Comparison of ENCODE assay signal across 1 cellular context in the genomic region with DNA sequence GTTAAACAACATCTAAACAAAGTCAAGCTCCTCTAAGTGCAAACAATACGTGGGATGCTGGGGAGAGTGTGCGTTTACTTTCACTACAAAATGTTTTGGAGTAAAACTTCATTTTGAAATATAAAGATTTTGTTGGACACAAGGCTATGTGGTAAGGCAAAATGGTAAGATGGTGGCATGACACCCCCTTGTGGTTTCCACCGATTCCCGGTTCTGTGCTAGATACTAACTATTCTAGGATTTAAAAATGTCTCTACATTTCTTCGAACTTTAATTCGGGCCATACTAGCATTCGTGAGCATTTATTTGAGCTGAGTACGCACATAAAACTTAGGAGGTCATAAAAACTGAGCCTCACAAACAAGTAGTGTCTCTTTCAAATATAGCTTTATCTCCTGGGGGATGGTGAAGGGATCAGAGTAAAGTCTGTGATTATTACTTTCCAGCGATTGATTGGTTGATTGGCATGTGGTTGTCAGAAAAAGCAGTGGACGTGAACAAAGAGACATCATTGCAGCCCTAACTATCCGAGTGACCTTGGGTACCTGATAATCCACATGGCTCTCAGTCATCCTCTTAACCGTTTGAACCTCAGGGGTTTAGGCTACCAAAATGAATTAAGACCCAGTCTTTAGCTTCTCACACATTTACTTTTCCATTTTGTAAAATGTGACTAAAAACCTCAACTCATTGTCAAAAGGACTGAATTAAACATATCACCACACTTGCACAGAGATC.
TF ChIP-seq lines count a peak whose summit lies in the region.

No MANE protein-coding gene starts in this region.

TF ChIP-seq in K562, 482 proteins besides CTCF, POLR2A, EP300 and RAD21 (continued from another document):
- TF ChIP-seq KDM1A (IDR thresholded peaks at IDR 0.05): peak in 1 of 2 experiments; percentile 13; a peak in 1 of 4 replicates
- TF ChIP-seq, protein P1, sequence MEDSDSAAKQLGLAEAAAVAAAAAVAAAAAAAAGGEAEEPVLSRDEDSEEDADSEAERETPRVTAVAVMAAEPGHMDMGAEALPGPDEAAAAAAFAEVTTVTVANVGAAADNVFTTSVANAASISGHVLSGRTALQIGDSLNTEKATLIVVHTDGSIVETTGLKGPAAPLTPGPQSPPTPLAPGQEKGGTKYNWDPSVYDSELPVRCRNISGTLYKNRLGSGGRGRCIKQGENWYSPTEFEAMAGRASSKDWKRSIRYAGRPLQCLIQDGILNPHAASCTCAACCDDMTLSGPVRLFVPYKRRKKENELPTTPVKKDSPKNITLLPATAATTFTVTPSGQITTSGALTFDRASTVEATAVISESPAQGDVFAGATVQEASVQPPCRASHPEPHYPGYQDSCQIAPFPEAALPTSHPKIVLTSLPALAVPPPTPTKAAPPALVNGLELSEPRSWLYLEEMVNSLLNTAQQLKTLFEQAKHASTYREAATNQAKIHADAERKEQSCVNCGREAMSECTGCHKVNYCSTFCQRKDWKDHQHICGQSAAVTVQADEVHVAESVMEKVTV (CRISPR knock-in tag; IDR thresholded peaks at IDR 0.05): peak; percentile 26; the same call in 1 of the 2 replicates
- no peak for TF ChIP-seq ZNF79 (CRISPR knock-in tag; IDR thresholded peaks at IDR 0.05; ENCODE audit: low read depth)
- TF ChIP-seq, protein P2, sequence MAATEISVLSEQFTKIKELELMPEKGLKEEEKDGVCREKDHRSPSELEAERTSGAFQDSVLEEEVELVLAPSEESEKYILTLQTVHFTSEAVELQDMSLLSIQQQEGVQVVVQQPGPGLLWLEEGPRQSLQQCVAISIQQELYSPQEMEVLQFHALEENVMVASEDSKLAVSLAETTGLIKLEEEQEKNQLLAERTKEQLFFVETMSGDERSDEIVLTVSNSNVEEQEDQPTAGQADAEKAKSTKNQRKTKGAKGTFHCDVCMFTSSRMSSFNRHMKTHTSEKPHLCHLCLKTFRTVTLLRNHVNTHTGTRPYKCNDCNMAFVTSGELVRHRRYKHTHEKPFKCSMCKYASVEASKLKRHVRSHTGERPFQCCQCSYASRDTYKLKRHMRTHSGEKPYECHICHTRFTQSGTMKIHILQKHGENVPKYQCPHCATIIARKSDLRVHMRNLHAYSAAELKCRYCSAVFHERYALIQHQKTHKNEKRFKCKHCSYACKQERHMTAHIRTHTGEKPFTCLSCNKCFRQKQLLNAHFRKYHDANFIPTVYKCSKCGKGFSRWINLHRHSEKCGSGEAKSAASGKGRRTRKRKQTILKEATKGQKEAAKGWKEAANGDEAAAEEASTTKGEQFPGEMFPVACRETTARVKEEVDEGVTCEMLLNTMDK (IDR thresholded peaks at IDR 0.05; ENCODE audit: borderline replicate concordance, insufficient read depth, low read depth, low read length, poor library complexity, severe bottlenecking): peak; percentile 23
- TF ChIP-seq, protein P3, sequence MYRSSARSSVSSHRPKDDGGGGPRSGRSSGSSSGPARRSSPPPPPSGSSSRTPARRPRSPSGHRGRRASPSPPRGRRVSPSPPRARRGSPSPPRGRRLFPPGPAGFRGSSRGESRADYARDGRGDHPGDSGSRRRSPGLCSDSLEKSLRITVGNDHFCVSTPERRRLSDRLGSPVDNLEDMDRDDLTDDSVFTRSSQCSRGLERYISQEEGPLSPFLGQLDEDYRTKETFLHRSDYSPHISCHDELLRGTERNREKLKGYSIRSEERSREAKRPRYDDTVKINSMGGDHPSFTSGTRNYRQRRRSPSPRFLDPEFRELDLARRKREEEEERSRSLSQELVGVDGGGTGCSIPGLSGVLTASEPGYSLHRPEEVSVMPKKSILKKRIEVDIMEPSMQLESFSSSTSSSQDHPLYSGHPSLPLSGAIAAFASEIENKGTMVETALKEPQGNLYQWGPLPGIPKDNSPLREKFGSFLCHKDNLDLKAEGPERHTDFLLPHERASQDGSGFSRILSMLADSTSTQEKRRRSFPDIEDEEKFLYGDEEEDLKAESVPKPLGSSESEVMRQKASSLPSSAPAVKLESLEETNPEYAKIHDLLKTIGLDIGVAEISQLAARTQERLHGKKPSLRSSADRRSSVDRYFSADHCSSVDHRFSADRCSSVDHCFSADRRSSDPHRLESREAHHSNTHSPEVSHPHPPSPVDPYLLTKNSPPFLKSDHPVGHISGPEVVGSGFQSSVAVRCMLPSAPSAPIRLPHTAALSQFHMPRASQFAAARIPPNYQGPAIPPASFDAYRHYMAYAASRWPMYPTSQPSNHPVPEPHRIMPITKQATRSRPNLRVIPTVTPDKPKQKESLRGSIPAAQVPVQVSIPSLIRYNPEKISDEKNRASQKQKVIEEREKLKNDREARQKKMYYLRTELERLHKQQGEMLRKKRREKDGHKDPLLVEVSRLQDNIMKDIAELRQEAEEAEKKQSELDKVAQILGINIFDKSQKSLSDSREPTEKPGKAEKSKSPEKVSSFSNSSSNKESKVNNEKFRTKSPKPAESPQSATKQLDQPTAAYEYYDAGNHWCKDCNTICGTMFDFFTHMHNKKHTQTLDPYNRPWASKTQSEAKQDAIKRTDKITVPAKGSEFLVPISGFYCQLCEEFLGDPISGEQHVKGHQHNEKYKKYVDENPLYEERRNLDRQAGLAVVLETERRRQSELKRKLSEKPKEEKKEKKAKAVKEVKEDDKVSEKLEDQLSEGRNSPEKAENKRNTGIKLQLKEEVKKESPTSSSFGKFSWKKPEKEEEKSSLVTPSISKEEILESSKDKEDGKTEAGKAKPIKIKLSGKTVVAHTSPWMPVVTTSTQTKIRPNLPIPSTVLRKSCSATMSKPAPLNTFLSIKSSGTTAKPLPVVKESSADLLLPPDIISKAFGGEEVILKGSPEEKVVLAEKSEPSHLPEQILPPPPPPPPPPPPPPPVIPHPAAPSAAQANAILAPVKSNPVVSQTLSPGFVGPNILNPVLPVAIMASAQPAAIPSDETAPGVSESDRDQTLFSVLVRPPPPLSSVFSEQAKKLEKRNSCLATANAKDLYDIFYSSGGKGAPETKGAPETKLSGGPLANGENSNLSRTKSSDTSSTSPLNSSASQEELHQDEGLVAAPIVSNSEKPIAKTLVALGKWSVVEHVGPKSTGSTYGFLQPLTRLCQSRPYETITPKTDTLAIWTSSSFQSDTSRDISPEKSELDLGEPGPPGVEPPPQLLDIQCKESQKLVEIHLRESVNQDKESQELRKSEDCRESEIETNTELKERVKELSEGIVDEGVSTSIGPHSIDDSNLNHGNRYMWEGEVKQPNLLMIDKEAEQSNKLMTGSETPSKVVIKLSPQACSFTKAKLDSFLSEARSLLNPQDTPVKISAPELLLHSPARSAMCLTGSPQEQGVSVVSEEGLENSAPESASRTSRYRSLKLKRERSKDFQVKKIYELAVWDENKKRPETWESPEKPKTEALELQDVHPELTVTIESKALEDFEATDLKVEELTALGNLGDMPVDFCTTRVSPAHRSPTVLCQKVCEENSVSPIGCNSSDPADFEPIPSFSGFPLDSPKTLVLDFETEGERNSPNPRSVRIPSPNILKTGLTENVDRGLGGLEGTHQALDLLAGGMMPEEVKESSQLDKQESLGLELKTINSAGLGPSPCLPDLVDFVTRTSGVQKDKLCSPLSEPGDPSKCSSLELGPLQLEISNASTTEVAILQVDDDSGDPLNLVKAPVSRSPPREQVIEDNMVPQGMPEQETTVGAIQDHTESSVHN (IDR thresholded peaks at IDR 0.05; ENCODE audit: borderline replicate concordance in 1 of 2, low read depth in 1 of 2): no peak
- no peak for TF ChIP-seq NFATC3 (IDR thresholded peaks at IDR 0.05)
- peak; percentile 45; the same call in 1 of the 2 replicates for TF ChIP-seq STAG1 (CRISPR knock-in tag; IDR thresholded peaks at IDR 0.05; ENCODE audit: borderline replicate concordance)
- TF ChIP-seq ZNF444 (CRISPR knock-in tag; IDR thresholded peaks at IDR 0.05): no peak
